1 cellular context compared by ENCODE assay signal in the genomic region with DNA sequence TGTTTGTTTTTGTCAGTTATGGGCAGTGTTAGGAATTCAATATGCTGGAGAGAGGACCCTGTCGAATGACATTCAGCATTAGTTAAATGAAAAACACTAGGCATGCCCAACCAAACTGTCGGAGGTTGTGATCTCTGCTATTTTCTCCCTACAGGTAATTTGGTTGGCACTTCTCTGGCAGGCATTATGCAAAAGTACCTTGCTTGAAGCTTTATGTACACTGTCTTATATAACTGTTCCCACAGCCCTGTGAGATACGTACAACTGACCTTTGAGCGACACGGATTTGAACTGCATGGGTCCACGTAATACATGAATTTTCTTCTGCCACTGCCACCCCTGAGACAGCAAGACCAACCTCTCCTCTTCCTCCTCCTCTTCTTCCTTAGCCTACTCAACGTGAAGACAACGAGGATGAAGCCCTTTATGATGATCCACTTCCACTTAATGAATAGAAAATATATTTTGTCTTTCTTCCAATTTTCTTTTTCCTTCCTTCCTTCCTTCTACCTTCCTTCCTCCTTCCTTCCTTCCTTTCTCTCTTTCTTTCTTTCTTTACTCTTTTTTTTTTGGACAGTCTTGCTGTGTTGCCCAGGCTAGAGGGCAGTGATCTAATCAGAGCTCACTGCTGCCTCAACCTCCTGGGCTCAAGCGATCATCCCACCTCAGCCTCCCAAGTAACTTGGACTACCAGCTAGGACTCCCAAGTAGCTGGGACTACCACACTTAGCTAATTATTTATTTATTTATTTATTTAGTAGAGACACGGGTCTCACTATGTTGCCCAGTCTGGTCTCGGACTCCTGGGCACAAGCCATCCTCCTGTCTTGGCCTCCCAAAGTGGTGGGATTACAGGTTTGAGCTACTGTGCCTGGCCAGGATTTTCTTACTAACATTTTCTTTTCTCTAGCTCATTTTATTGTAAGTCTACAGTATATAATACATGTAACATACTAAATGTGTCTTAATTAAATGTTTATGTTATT.
TF ChIP-seq lines count a peak whose summit lies in the region.

No MANE protein-coding gene starts in this region.

TF ChIP-seq in HepG2, 621 proteins besides CTCF, POLR2A, EP300 and RAD21 (continued from another document and continues in another):
- TF ChIP-seq, protein P1, sequence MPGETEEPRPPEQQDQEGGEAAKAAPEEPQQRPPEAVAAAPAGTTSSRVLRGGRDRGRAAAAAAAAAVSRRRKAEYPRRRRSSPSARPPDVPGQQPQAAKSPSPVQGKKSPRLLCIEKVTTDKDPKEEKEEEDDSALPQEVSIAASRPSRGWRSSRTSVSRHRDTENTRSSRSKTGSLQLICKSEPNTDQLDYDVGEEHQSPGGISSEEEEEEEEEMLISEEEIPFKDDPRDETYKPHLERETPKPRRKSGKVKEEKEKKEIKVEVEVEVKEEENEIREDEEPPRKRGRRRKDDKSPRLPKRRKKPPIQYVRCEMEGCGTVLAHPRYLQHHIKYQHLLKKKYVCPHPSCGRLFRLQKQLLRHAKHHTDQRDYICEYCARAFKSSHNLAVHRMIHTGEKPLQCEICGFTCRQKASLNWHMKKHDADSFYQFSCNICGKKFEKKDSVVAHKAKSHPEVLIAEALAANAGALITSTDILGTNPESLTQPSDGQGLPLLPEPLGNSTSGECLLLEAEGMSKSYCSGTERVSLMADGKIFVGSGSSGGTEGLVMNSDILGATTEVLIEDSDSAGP (CRISPR knock-in tag; IDR thresholded peaks at IDR 0.05; ENCODE audit: borderline replicate concordance) = no peak
- peak; percentile 59; the same call in 1 of the 2 replicates for TF ChIP-seq BCL6 (CRISPR knock-in tag; IDR thresholded peaks at IDR 0.05)
- TF ChIP-seq TBL1XR1 (IDR thresholded peaks at IDR 0.05; ENCODE audit: borderline replicate concordance, low read length, partially characterized antibody) = peak; percentile 69
- no peak for TF ChIP-seq FIP1L1 (IDR thresholded peaks at IDR 0.05; ENCODE audit: borderline replicate concordance, insufficient read depth, low read depth, low read length)
- 0 out of 2 replicates have a peak, but pooled peaks have one; percentile 9 for TF ChIP-seq HOXA5 (CRISPR knock-in tag; IDR thresholded peaks at IDR 0.05)
- TF ChIP-seq, protein P2, sequence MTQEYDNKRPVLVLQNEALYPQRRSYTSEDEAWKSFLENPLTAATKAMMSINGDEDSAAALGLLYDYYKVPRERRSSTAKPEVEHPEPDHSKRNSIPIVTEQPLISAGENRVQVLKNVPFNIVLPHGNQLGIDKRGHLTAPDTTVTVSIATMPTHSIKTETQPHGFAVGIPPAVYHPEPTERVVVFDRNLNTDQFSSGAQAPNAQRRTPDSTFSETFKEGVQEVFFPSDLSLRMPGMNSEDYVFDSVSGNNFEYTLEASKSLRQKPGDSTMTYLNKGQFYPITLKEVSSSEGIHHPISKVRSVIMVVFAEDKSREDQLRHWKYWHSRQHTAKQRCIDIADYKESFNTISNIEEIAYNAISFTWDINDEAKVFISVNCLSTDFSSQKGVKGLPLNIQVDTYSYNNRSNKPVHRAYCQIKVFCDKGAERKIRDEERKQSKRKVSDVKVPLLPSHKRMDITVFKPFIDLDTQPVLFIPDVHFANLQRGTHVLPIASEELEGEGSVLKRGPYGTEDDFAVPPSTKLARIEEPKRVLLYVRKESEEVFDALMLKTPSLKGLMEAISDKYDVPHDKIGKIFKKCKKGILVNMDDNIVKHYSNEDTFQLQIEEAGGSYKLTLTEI (CRISPR knock-in tag; conservative IDR thresholded peaks at IDR 0.05) = no peak
- TF ChIP-seq SNAPC4 (CRISPR knock-in tag; IDR thresholded peaks at IDR 0.05) = no peak
- no peak for TF ChIP-seq FOXA1 (IDR thresholded peaks at IDR 0.05)
- peak; percentile 87 for TF ChIP-seq FOXA1 (CRISPR knock-in tag; IDR thresholded peaks at IDR 0.05)
- TF ChIP-seq, protein P3, sequence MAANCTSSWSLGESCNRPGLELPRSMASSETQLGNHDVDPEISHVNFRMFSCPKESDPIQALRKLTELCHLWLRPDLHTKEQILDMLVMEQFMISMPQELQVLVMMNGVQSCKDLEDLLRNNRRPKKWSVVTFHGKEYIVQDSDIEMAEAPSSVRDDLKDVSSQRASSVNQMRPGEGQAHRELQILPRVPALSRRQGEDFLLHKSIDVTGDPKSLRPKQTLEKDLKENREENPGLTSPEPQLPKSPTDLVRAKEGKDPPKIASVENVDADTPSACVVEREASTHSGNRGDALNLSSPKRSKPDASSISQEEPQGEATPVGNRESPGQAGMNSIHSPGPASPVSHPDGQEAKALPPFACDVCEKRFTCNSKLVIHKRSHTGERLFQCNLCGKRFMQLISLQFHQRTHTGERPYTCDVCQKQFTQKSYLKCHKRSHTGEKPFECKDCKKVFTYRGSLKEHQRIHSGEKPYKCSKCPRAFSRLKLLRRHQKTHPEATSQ (CRISPR knock-in tag; IDR thresholded peaks at IDR 0.05; ENCODE audit: borderline replicate concordance) = no peak
- TF ChIP-seq, protein P4, sequence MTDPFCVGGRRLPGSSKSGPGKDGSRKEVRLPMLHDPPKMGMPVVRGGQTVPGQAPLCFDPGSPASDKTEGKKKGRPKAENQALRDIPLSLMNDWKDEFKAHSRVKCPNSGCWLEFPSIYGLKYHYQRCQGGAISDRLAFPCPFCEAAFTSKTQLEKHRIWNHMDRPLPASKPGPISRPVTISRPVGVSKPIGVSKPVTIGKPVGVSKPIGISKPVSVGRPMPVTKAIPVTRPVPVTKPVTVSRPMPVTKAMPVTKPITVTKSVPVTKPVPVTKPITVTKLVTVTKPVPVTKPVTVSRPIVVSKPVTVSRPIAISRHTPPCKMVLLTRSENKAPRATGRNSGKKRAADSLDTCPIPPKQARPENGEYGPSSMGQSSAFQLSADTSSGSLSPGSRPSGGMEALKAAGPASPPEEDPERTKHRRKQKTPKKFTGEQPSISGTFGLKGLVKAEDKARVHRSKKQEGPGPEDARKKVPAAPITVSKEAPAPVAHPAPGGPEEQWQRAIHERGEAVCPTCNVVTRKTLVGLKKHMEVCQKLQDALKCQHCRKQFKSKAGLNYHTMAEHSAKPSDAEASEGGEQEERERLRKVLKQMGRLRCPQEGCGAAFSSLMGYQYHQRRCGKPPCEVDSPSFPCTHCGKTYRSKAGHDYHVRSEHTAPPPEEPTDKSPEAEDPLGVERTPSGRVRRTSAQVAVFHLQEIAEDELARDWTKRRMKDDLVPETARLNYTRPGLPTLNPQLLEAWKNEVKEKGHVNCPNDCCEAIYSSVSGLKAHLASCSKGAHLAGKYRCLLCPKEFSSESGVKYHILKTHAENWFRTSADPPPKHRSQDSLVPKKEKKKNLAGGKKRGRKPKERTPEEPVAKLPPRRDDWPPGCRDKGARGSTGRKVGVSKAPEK (CRISPR knock-in tag; IDR thresholded peaks at IDR 0.05; ENCODE audit: borderline replicate concordance) = no peak
- no peak for TF ChIP-seq ZFY (CRISPR knock-in tag; IDR thresholded peaks at IDR 0.05)
- TF ChIP-seq SMAD9 (CRISPR knock-in tag; IDR thresholded peaks at IDR 0.05) = no peak
- TF ChIP-seq ZNF530 (CRISPR knock-in tag; IDR thresholded peaks at IDR 0.05; ENCODE audit: low read depth) = no peak
- TF ChIP-seq ZNF605 (CRISPR knock-in tag; IDR thresholded peaks at IDR 0.05) = no peak
- no peak for TF ChIP-seq RBM39 (IDR thresholded peaks at IDR 0.05; ENCODE audit: low read depth, low read length, poor library complexity, severe bottlenecking)
- peak; percentile 63 for TF ChIP-seq SALL1 (CRISPR knock-in tag; IDR thresholded peaks at IDR 0.05)
- TF ChIP-seq, protein P5, sequence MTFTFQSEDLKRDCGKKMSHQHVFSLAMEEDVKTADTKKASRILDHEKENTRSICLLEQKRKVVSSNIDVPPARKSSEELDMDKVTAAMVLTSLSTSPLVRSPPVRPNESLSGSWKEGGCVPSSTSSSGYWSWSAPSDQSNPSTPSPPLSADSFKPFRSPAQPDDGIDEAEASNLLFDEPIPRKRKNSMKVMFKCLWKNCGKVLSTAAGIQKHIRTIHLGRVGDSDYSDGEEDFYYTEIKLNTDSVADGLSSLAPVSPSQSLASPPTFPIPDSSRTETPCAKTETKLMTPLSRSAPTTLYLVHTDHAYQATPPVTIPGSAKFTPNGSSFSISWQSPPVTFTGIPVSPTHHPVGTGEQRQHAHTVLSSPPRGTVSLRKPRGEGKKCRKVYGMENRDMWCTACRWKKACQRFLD (CRISPR knock-in tag; IDR thresholded peaks at IDR 0.05; ENCODE audit: borderline replicate concordance) = no peak
- TF ChIP-seq E2F1 (CRISPR knock-in tag; IDR thresholded peaks at IDR 0.05) = no peak
- no peak for TF ChIP-seq ELF1 (CRISPR knock-in tag; IDR thresholded peaks at IDR 0.05)
- no peak for TF ChIP-seq ZNF776 (CRISPR knock-in tag; IDR thresholded peaks at IDR 0.05)
- no peak for TF ChIP-seq PRMT3 (CRISPR knock-in tag; IDR thresholded peaks at IDR 0.05; ENCODE audit: borderline replicate concordance, low read depth)
- TF ChIP-seq ZNF431 (CRISPR knock-in tag; IDR thresholded peaks at IDR 0.05; ENCODE audit: borderline replicate concordance, low read depth) = no peak
- no peak for TF ChIP-seq SATB2 (CRISPR knock-in tag; IDR thresholded peaks at IDR 0.05)
- TF ChIP-seq SRF (IDR thresholded peaks at IDR 0.05; ENCODE audit: low read depth, low read length) = no peak
- TF ChIP-seq ZXDC (CRISPR knock-in tag; IDR thresholded peaks at IDR 0.05) = no peak
- no peak for TF ChIP-seq ZNF7 (CRISPR knock-in tag; IDR thresholded peaks at IDR 0.05)
- TF ChIP-seq CSRNP1 (CRISPR knock-in tag; IDR thresholded peaks at IDR 0.05) = no peak
- 0 out of 2 replicates have a peak, but pooled peaks have one; percentile 18 for TF ChIP-seq PHF21A (CRISPR knock-in tag; IDR thresholded peaks at IDR 0.05)
- no peak for TF ChIP-seq CENPT (CRISPR knock-in tag; IDR thresholded peaks at IDR 0.05; ENCODE audit: low read depth)
- TF ChIP-seq MIER2 (CRISPR knock-in tag; IDR thresholded peaks at IDR 0.05) = no peak
- TF ChIP-seq MEIS1 (CRISPR knock-in tag; IDR thresholded peaks at IDR 0.05; ENCODE audit: borderline replicate concordance) = no peak
